ENCODE assay signal across 13 cellular contexts in the genomic region with DNA sequence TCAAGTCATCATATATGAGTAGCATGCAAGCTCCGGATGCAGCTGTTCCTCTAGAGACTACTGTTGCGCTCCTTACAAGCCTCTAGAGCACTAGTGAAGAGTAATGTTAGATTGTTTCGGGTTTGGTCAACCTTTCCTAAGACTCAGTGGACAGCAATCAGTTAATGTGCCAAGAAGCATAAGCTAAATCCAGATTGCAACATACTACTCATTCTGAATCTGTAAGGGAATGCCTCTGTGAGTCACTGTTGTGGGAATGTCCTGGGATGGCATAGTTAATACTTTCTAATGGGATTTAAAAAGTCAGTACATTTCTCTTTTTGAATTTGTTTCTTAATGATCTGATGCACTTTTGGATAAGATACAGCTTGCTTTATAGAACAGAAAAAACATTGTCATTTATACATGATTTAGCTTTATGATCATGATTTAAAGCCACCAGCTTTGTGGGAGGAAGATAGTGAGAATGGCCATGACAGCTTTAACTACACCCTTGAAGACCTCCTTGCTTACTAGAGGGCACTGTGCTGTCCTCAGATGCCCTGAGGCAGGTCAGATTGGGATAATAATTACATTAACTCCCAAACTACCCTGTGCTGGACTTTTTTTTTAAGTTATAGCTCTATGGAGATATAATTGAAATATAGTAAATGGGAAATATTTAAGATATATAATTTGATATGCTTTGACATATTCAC.
A peak's percentile ranks its signal among the peaks of the same experiment; 100 is the strongest.
DNase-seq lines count a peak whose midpoint lies in the region; ATAC-seq, FAIRE-seq and TF ChIP-seq lines count a peak whose summit lies in the region.
"Had no signal": no experiment of that assay in that cellular context is flagged by ENCODE, and none has a peak within 500 bp of the region (broad histone marks: within the 10 kb centered on the region; RNA-seq: fewer than 3 reads in every experiment).

No MANE protein-coding gene starts in this region.

- H2AFZ ChIP-seq in HepG2 (ENCODE audit: low read length): no peak overlapping the region

- TF ChIP-seq POLR2A in HepG2 (IDR thresholded peaks at IDR 0.05; ENCODE audit: insufficient read depth in 1 of 2, low read depth in 2 of 2, low read length in 2 of 2) (no peak), right lobe of liver (IDR thresholded peaks at IDR 0.05) (no peak)

- H4K20me1 ChIP-seq in HepG2 (ENCODE audit: insufficient read depth, low read length): no peaks in the 10 kb centered on the region
- H4K20me1 ChIP-seq: BLaER1 had no signal

- H3K27ac Mint-ChIP-seq in activated CD4-positive, alpha-beta T cell treated with anti-CD3 and anti-CD28 coated beads, Interleukin-2, amount 10 ng/mL, durations not matched to agents 24 days and 14 days: no peak overlapping the region
- H3K27ac Mint-ChIP-seq: activated T-helper 17 cell treated with anti-CD3 and anti-CD28 coated beads, Interleukin-2, amount 50 U/mL, for 72 hours had no signal

- DNase-seq in HepG2 (ENCODE audit: low spot score) (no peak), right lobe of liver (no peak), astrocyte of the cerebellum (ENCODE audit: low read depth) (peak; percentile 95), hepatic stellate cell (ENCODE audit: low spot score) (peak; percentile 53)
- no peak for DNase-seq in activated CD4-positive, alpha-beta T cell treated with anti-CD3 and anti-CD28 coated beads, Interleukin-2, amount 10 ng/mL, durations not matched to agents 24 days and 14 days
- DNase-seq: NCI-H187; stimulated activated CD4-positive, alpha-beta T cell treated with anti-CD3 and anti-CD28 coated beads, Interleukin-4, amount 100 ng/mL, for 1 hour had no signal

- no TSS peak for BruUV-seq in HepG2 (replicated peaks; lab: Mats Ljungman, UMichigan)

- H3K4me3 ChIP-seq in HepG2 (replicated peaks in 1 of 3; ENCODE audit: insufficient read depth in 1 of 3, low read depth in 2 of 3, low read length in 3 of 3): no peak overlapping the region
- H3K4me3 ChIP-seq in right lobe of liver: no peak overlapping the region
- no peak overlapping the region for H3K4me3 ChIP-seq in astrocyte of the cerebellum (ENCODE audit: low read depth, low read length)
- H3K4me3 ChIP-seq: BLaER1 had no signal

- no peaks in the 10 kb centered on the region for H3K4me1 Mint-ChIP-seq in activated CD4-positive, alpha-beta T cell treated with anti-CD3 and anti-CD28 coated beads, Interleukin-2, amount 10 ng/mL, durations not matched to agents 24 days and 14 days
- H3K4me1 Mint-ChIP-seq: activated T-helper 17 cell treated with anti-CD3 and anti-CD28 coated beads, Interleukin-2, amount 50 U/mL, for 72 hours had no signal

- 84% methylated on average over 3 of the region's 3 CpGs for WGBS in HepG2 (ENCODE audit: low lambda C conversion rate)
- 77% methylated on average over 3 of the region's 3 CpGs for WGBS in right lobe of liver (ENCODE audit: insufficient coverage, low coverage, low lambda C conversion rate, missing lambda C conversion rate)

- H3K79me2 ChIP-seq in HepG2 (ENCODE audit: insufficient read depth, low read length): no peaks in the 10 kb centered on the region

- H3K27me3 Mint-ChIP-seq in activated CD4-positive, alpha-beta T cell treated with anti-CD3 and anti-CD28 coated beads, Interleukin-2, amount 10 ng/mL, durations not matched to agents 24 days and 14 days: peaks cover 9% of the 10 kb centered on the region

- H3K4me3 Mint-ChIP-seq in activated CD4-positive, alpha-beta T cell treated with anti-CD3 and anti-CD28 coated beads, Interleukin-2, amount 10 ng/mL, durations not matched to agents 24 days and 14 days: no peak overlapping the region
- H3K4me3 Mint-ChIP-seq: activated T-helper 17 cell treated with anti-CD3 and anti-CD28 coated beads, Interleukin-2, amount 50 U/mL, for 72 hours had no signal

- in situ Hi-C loops in HepG2 (cut with HindIII; ENCODE audit: extremely low pct_ligation_motif_present, low pct_unique_long_range_greater_than_20kb): no loop called here
- in situ Hi-C loops in astrocyte of the cerebellum (cut with HindIII; ENCODE audit: low sequenced_read_pairs): no loop called here

- H3K27me3 ChIP-seq in HepG2 (ENCODE audit: control insufficient read depth in 1 of 2, insufficient read depth in 2 of 2, low read length in 2 of 2): no peaks in the 10 kb centered on the region
- no peaks in the 10 kb centered on the region for H3K27me3 ChIP-seq in right lobe of liver
- H3K27me3 ChIP-seq: BLaER1 had no signal

- no peak for FAIRE-seq in HepG2 (lab: Jason Lieb, UNC)

- H3K9me3 ChIP-seq in HepG2 (ENCODE audit: low read length) (no peaks in the 10 kb centered on the region), right lobe of liver (no peaks in the 10 kb centered on the region)
- H3K9me3 ChIP-seq: BLaER1 had no signal

- H3K4me2 ChIP-seq in HepG2 (ENCODE audit: low read depth, low read length): no peak overlapping the region
- H3K4me2 ChIP-seq: BLaER1 had no signal

- H3K9me3 Mint-ChIP-seq in activated CD4-positive, alpha-beta T cell treated with anti-CD3 and anti-CD28 coated beads, Interleukin-2, amount 10 ng/mL, durations not matched to agents 24 days and 14 days: no peaks in the 10 kb centered on the region

- H3K36me3 Mint-ChIP-seq in activated CD4-positive, alpha-beta T cell treated with anti-CD3 and anti-CD28 coated beads, Interleukin-2, amount 10 ng/mL, durations not matched to agents 24 days and 14 days (ENCODE audit: low read depth): no peaks in the 10 kb centered on the region

- H3K36me3 ChIP-seq in HepG2 (replicated peaks in 1 of 2; ENCODE audit: control insufficient read depth in 1 of 2, insufficient read depth in 2 of 2, low read length in 2 of 2) (no peaks in the 10 kb centered on the region), right lobe of liver (no peaks in the 10 kb centered on the region)
- H3K36me3 ChIP-seq: BLaER1 had no signal

- intact Hi-C loops in HepG2 (cut with micrococcal nuclease; ENCODE audit: unreplicated experiment) (no loop called here), right lobe of liver (cut with DNase I) (no loop called here)
- intact Hi-C loops in activated CD4-positive, alpha-beta T cell treated with anti-CD3 and anti-CD28 coated beads, Interleukin-2, amount 10 ng/mL, durations not matched to agents 24 days and 14 days (cut with micrococcal nuclease): no loop called here

- no peak for ATAC-seq in HepG2
- no peak for ATAC-seq in right lobe of liver
- ATAC-seq in GM19395 (IDR thresholded peaks at IDR 0.05; ENCODE audit: unreplicated experiment): no peak
- no peak for ATAC-seq in HG03135 (IDR thresholded peaks at IDR 0.05; ENCODE audit: unreplicated experiment)
- no peak for ATAC-seq in GM21381 (IDR thresholded peaks at IDR 0.05; ENCODE audit: unreplicated experiment)
- ATAC-seq: activated CD4-positive, CD25-positive, alpha-beta regulatory T cell treated with anti-CD3 and anti-CD28 coated beads, Interleukin-2, amount 50 U/mL, for 24 hours; activated T-helper 17 cell treated with anti-CD3 and anti-CD28 coated beads, Interleukin-2, amount 50 U/mL, for 72 hours had no signal

- H3K4me1 ChIP-seq in HepG2 (ENCODE audit: insufficient read depth, low read length) (no peaks in the 10 kb centered on the region), right lobe of liver (no peaks in the 10 kb centered on the region)
- H3K4me1 ChIP-seq: BLaER1 had no signal

- TF ChIP-seq CTCF in HepG2 (CRISPR knock-in tag; IDR thresholded peaks at IDR 0.05): no peak
- TF ChIP-seq CTCF in right lobe of liver (IDR thresholded peaks at IDR 0.05): no peak
- peak; percentile 5 for TF ChIP-seq CTCF in astrocyte of the cerebellum (IDR thresholded peaks at IDR 0.05; ENCODE audit: low read depth, low read length, missing control alignments)

- no peak overlapping the region for H3K27ac ChIP-seq in HepG2 (ENCODE audit: extremely low read length, insufficient read depth, low read length)
- no peak overlapping the region for H3K27ac ChIP-seq in right lobe of liver
- H3K27ac ChIP-seq: BLaER1 had no signal

- TF ChIP-seq EP300 in HepG2 (IDR thresholded peaks at IDR 0.05; ENCODE audit: low read depth in 2 of 2, low read length in 2 of 2) (no peak), HepG2 (CRISPR knock-in tag; IDR thresholded peaks at IDR 0.05; ENCODE audit: borderline replicate concordance) (no peak)

- CTCF ChIA-PET in HepG2 (lab: Yijun Ruan, JAX; ENCODE audit: low intra/inter-chr PET ratio, low total read pairs): no interaction called here

- TF ChIP-seq RAD21 in HepG2 (CRISPR knock-in tag; IDR thresholded peaks at IDR 0.05): no peak

- POLR2A ChIA-PET in HepG2 (lab: Yijun Ruan, JAX): no interaction called here

- H3K9ac ChIP-seq in HepG2 (ENCODE audit: insufficient read depth, low read depth, low read length): no peak overlapping the region
- H3K9ac ChIP-seq: BLaER1 had no signal

TF ChIP-seq in HepG2, 621 proteins besides CTCF, POLR2A, EP300 and RAD21:
- TF ChIP-seq, protein P1, sequence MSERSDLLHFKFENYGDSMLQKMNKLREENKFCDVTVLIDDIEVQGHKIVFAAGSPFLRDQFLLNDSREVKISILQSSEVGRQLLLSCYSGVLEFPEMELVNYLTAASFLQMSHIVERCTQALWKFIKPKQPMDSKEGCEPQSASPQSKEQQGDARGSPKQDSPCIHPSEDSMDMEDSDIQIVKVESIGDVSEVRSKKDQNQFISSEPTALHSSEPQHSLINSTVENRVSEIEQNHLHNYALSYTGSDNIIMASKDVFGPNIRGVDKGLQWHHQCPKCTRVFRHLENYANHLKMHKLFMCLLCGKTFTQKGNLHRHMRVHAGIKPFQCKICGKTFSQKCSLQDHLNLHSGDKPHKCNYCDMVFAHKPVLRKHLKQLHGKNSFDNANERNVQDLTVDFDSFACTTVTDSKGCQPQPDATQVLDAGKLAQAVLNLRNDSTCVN (CRISPR knock-in tag; IDR thresholded peaks at IDR 0.05; ENCODE audit: borderline replicate concordance): no peak
- TF ChIP-seq, protein P2, sequence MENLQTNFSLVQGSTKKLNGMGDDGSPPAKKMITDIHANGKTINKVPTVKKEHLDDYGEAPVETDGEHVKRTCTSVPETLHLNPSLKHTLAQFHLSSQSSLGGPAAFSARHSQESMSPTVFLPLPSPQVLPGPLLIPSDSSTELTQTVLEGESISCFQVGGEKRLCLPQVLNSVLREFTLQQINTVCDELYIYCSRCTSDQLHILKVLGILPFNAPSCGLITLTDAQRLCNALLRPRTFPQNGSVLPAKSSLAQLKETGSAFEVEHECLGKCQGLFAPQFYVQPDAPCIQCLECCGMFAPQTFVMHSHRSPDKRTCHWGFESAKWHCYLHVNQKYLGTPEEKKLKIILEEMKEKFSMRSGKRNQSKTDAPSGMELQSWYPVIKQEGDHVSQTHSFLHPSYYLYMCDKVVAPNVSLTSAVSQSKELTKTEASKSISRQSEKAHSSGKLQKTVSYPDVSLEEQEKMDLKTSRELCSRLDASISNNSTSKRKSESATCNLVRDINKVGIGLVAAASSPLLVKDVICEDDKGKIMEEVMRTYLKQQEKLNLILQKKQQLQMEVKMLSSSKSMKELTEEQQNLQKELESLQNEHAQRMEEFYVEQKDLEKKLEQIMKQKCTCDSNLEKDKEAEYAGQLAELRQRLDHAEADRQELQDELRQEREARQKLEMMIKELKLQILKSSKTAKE (CRISPR knock-in tag; IDR thresholded peaks at IDR 0.05; ENCODE audit: borderline replicate concordance): no peak
- peak; percentile 39; the same call in 1 of the 2 replicates for TF ChIP-seq CEBPB (IDR thresholded peaks at IDR 0.05; ENCODE audit: borderline replicate concordance, low read depth, low read length)

Comparison
In these comparisons a context has a peak if more than half of its experiments do, and no peak if none do; other contexts are left out.
1. DNase-seq: peak in astrocyte of the cerebellum (single experiment) and hepatic stellate cell (single experiment); none in HepG2 (single experiment), right lobe of liver (0 of 3) and activated CD4-positive, alpha-beta T cell treated with anti-CD3 and anti-CD28 coated beads, Interleukin-2, amount 10 ng/mL, durations not matched to agents 24 days and 14 days (single experiment).